Comparison of ENCODE assay signal across 10 cellular contexts in genomic region chr17:82424001-82424862, GRCh38. TPM values are rescaled to one million over a fixed set of nuclear protein-coding genes. Genes with fewer than 3 reads are reported as not detected.
A peak's percentile ranks its signal among the peaks of the same experiment; 100 is the strongest.
DNase-seq lines count a peak whose midpoint lies in the region; ATAC-seq and TF ChIP-seq lines count a peak whose summit lies in the region.
"Had no signal": no experiment of that assay in that cellular context is flagged by ENCODE, and none has a peak within 500 bp of the region (broad histone marks: within the 10 kb centered on the region; RNA-seq: fewer than 3 reads in every experiment).

No MANE protein-coding gene starts in this region.

- H3K27me3 Mint-ChIP-seq in activated T-cell treated with anti-CD3 and anti-CD28 coated beads, Interleukin-2, amount 50 U/mL, for 4 hours (ENCODE audit: low read depth): no peaks in the 10 kb centered on the region
- H3K27me3 Mint-ChIP-seq: brain had no signal

- H3K36me3 Mint-ChIP-seq in activated T-cell treated with anti-CD3 and anti-CD28 coated beads, Interleukin-2, amount 50 U/mL, for 4 hours (ENCODE audit: insufficient read depth): peaks cover 15% of the 10 kb centered on the region

- no peak overlapping the region for H3K4me3 Mint-ChIP-seq in activated T-cell treated with anti-CD3 and anti-CD28 coated beads, Interleukin-2, amount 50 U/mL, for 4 hours
- H3K4me3 Mint-ChIP-seq: brain had no signal

- H3K9me3 Mint-ChIP-seq in activated T-cell treated with anti-CD3 and anti-CD28 coated beads, Interleukin-2, amount 50 U/mL, for 4 hours: no peaks in the 10 kb centered on the region

- peak; percentile 61 to 80 for ATAC-seq in activated T-cell treated with anti-CD3 and anti-CD28 coated beads, Interleukin-2, amount 50 U/mL, for 4 hours
- no peak for ATAC-seq in HG03521 (IDR thresholded peaks at IDR 0.05; ENCODE audit: unreplicated experiment)

- peak; percentile 61 for TF ChIP-seq CTCF in foreskin fibroblast (IDR thresholded peaks at IDR 0.05; ENCODE audit: low read depth, low read length)

- H3K4me1 Mint-ChIP-seq in activated T-cell treated with anti-CD3 and anti-CD28 coated beads, Interleukin-2, amount 50 U/mL, for 4 hours (ENCODE audit: low read depth): peaks cover 18% of the 10 kb centered on the region

- no peak overlapping the region for H3K4me3 ChIP-seq in foreskin fibroblast (ENCODE audit: low read depth in 1 of 2, low read length in 2 of 2)

- peak; percentile 66 for DNase-seq in NCI-H748 (lab: John Stamatoyannopoulos, UW; ENCODE audit: unreplicated experiment)
- DNase-seq in NCI-H748 treated with DMSO at 0.1 percent for 48 hours (lab: John Stamatoyannopoulos, UW): no peak
- DNase-seq in NCI-H526 (lab: John Stamatoyannopoulos, UW): peak; percentile 67 to 79
- peak; percentile 50 for DNase-seq in activated T-cell treated with anti-CD3 and anti-CD28 coated beads, Interleukin-2, amount 50 U/mL, for 4 hours
- peak; percentile 33 to 74 for DNase-seq in foreskin fibroblast
- DNase-seq in stimulated activated CD4-positive, alpha-beta T cell treated with anti-CD3 and anti-CD28 coated beads, Interleukin-1b, Interleukin-23, amount 100 ng/mL, for 24 hours (ENCODE audit: low read depth in 4 of 4, low spot score in 1 of 4): peak; percentile 26 to 48 (median 28)
- no peak for DNase-seq in NCI-H2081 treated with DMSO at 0.1 percent for 48 hours (lab: John Stamatoyannopoulos, UW)

RNA-seq across cellular contexts. Expression of gene OGFOD3, which starts 5.8 kb away (rescaled TPM):
- total RNA-seq in activated T-cell treated with anti-CD3 and anti-CD28 coated beads, Interleukin-2, amount 50 U/mL, for 4 hours: 10 to 100 TPM; 23.2 to 29.1 (median 24.0) TPM

RNA-seq across cellular contexts. Expression of gene HEXD, which starts 6.1 kb away (rescaled TPM):
- total RNA-seq in activated T-cell treated with anti-CD3 and anti-CD28 coated beads, Interleukin-2, amount 50 U/mL, for 4 hours: 10 to 100 TPM; 16.5 to 19.9 (median 19.0) TPM

RNA-seq across cellular contexts. Expression of gene CYBC1, which starts 26.3 kb away (rescaled TPM):
- total RNA-seq in activated T-cell treated with anti-CD3 and anti-CD28 coated beads, Interleukin-2, amount 50 U/mL, for 4 hours: 100 to 1,000 TPM; 151 to 165 (median 156) TPM

RNA-seq across cellular contexts. Expression of gene NARF, which starts 34.3 kb away (rescaled TPM):
- total RNA-seq in activated T-cell treated with anti-CD3 and anti-CD28 coated beads, Interleukin-2, amount 50 U/mL, for 4 hours: 10 to 100 TPM; 40.9 to 55.9 (median 45.9) TPM

RNA-seq across cellular contexts. Expression of gene UTS2R, which starts 52.7 kb away (rescaled TPM):
- not detected for total RNA-seq in activated T-cell treated with anti-CD3 and anti-CD28 coated beads, Interleukin-2, amount 50 U/mL, for 4 hours
- total RNA-seq: urinary bladder had no signal

Comparison
In these comparisons a context has a peak if more than half of its experiments do, and no peak if none do; other contexts are left out.
1. DNase-seq: peak in NCI-H748 (single experiment), NCI-H526 (2 of 2), activated T-cell treated with anti-CD3 and anti-CD28 coated beads, Interleukin-2, amount 50 U/mL, for 4 hours (single experiment), foreskin fibroblast (2 of 2) and stimulated activated CD4-positive, alpha-beta T cell treated with anti-CD3 and anti-CD28 coated beads, Interleukin-1b, Interleukin-23, amount 100 ng/mL, for 24 hours (4 of 4); none in NCI-H748 treated with DMSO at 0.1 percent for 48 hours (single experiment) and NCI-H2081 treated with DMSO at 0.1 percent for 48 hours (single experiment).